Comparison of ENCODE assay signal across 26 cellular contexts in genomic region chr13:29453657-29454056, GRCh38.
"Had no signal": no experiment of that assay in that cellular context is flagged by ENCODE, and none has a peak within 500 bp of the region (broad histone marks: within the 10 kb centered on the region; RNA-seq: fewer than 3 reads in every experiment).

No MANE protein-coding gene starts in this region.

- H3K27me3 ChIP-seq: body of pancreas, dorsolateral prefrontal cortex, left lung, right lobe of liver had no signal

- ATAC-seq: activated CD4-positive, alpha-beta T cell treated with anti-CD3 and anti-CD28 coated beads for 36 hours; activated naive CD4-positive, alpha-beta T cell treated with anti-CD3 and anti-CD28 coated beads, Interleukin-2, amount 50 U/mL, for 72 hours; activated T-cell treated with anti-CD3 and anti-CD28 coated beads, Interleukin-2, amount 50 U/mL, for 72 hours; body of pancreas; effector memory CD8-positive, alpha-beta T cell; left lung; right lobe of liver; stimulated activated effector memory CD8-positive, alpha-beta T cell treated with anti-CD3 and anti-CD28 coated beads, Interleukin-12 subunit alpha, Interleukin-12 subunit beta, amount 100 ng/mL, for 72 hours had no signal

- H3K9me3 ChIP-seq: body of pancreas, left lung, right lobe of liver, thoracic aorta had no signal

- H3K36me3 ChIP-seq: left lung, right lobe of liver, thoracic aorta had no signal

- H3K27ac Mint-ChIP-seq: activated B cell treated with CpG ODN at 0.5 μM for 24 hours; activated CD4-positive, alpha-beta T cell treated with anti-CD3 and anti-CD28 coated beads for 36 hours; activated naive CD4-positive, alpha-beta T cell treated with anti-CD3 and anti-CD28 coated beads, Interleukin-2, amount 50 U/mL, for 72 hours; activated T-cell treated with anti-CD3 and anti-CD28 coated beads, Interleukin-2, amount 50 U/mL, for 72 hours; effector memory CD8-positive, alpha-beta T cell; stimulated activated effector memory CD8-positive, alpha-beta T cell treated with anti-CD3 and anti-CD28 coated beads, Interleukin-12 subunit alpha, Interleukin-12 subunit beta, amount 100 ng/mL, for 72 hours; stimulated activated naive CD8-positive, alpha-beta T cell treated with anti-CD3 and anti-CD28 coated beads, Interleukin-15, Interleukin-2, amounts not matched to agents 100 ng/mL and 50 ng/mL, for 24 hours; T-helper 1 cell treated with Interleukin-12 subunit alpha and Interleukin-12 subunit beta and Interleukin-4 antibody, amounts not matched to agents 30 μg/mL and 1 μg/mL, for 36 hours had no signal

- H3K4me1 Mint-ChIP-seq: activated B cell treated with CpG ODN at 0.5 μM for 24 hours; activated CD4-positive, alpha-beta T cell treated with anti-CD3 and anti-CD28 coated beads for 36 hours; stimulated activated effector memory CD8-positive, alpha-beta T cell treated with anti-CD3 and anti-CD28 coated beads, Interleukin-12 subunit alpha, Interleukin-12 subunit beta, amount 100 ng/mL, for 72 hours had no signal

- H3K27ac ChIP-seq: body of pancreas, coronary artery, dorsolateral prefrontal cortex, left lung, right lobe of liver, thoracic aorta had no signal

- H3K4me3 ChIP-seq: body of pancreas, coronary artery, dorsolateral prefrontal cortex, left lung, lung, right lobe of liver, thoracic aorta had no signal

- H3K36me3 Mint-ChIP-seq: activated naive CD4-positive, alpha-beta T cell treated with anti-CD3 and anti-CD28 coated beads, Interleukin-2, amount 50 U/mL, for 72 hours; stimulated activated effector memory CD8-positive, alpha-beta T cell treated with anti-CD3 and anti-CD28 coated beads, Interleukin-12 subunit alpha, Interleukin-12 subunit beta, amount 100 ng/mL, for 72 hours had no signal

- H3K9me3 Mint-ChIP-seq: activated B cell treated with CpG ODN at 0.5 μM for 24 hours; activated naive CD4-positive, alpha-beta T cell treated with anti-CD3 and anti-CD28 coated beads, Interleukin-2, amount 50 U/mL, for 72 hours; activated T-cell treated with anti-CD3 and anti-CD28 coated beads, Interleukin-2, amount 50 U/mL, for 72 hours; effector memory CD8-positive, alpha-beta T cell; nephron; stimulated activated effector memory CD8-positive, alpha-beta T cell treated with anti-CD3 and anti-CD28 coated beads, Interleukin-12 subunit alpha, Interleukin-12 subunit beta, amount 100 ng/mL, for 72 hours; stimulated activated naive CD8-positive, alpha-beta T cell treated with anti-CD3 and anti-CD28 coated beads, Interleukin-15, Interleukin-2, amounts not matched to agents 100 ng/mL and 50 ng/mL, for 24 hours; T-helper 1 cell treated with Interleukin-12 subunit alpha and Interleukin-12 subunit beta and Interleukin-4 antibody, amounts not matched to agents 30 μg/mL and 1 μg/mL, for 36 hours had no signal

- DNase-seq: activated B cell treated with CpG ODN at 0.5 μM for 24 hours; activated CD4-positive, alpha-beta T cell treated with anti-CD3 and anti-CD28 coated beads for 36 hours; activated naive CD4-positive, alpha-beta T cell; activated T-cell treated with anti-CD3 and anti-CD28 coated beads for 4 hours; activated T-cell treated with anti-CD3 and anti-CD28 coated beads, Interleukin-2, amount 50 U/mL, for 72 hours; aorta; body of pancreas; dorsolateral prefrontal cortex; effector memory CD8-positive, alpha-beta T cell; foreskin melanocyte; left lung; posterior cingulate gyrus; right lobe of liver; small intestine; stimulated activated CD4-positive, alpha-beta T cell treated with anti-CD3 and anti-CD28 coated beads, Interleukin-4, amount 100 ng/mL, for 24 hours; SW 1271; T1000; trophoblast cell had no signal

- H3K4me3 Mint-ChIP-seq: activated B cell treated with CpG ODN at 0.5 μM for 24 hours; activated CD4-positive, alpha-beta T cell treated with anti-CD3 and anti-CD28 coated beads for 36 hours; activated T-cell treated with anti-CD3 and anti-CD28 coated beads, Interleukin-2, amount 50 U/mL, for 72 hours; effector memory CD8-positive, alpha-beta T cell; nephron; stimulated activated effector memory CD8-positive, alpha-beta T cell treated with anti-CD3 and anti-CD28 coated beads, Interleukin-12 subunit alpha, Interleukin-12 subunit beta, amount 100 ng/mL, for 72 hours; stimulated activated naive CD8-positive, alpha-beta T cell treated with anti-CD3 and anti-CD28 coated beads, Interleukin-15, Interleukin-2, amounts not matched to agents 100 ng/mL and 50 ng/mL, for 24 hours; T-helper 1 cell treated with Interleukin-12 subunit alpha and Interleukin-12 subunit beta and Interleukin-4 antibody, amounts not matched to agents 30 μg/mL and 1 μg/mL, for 36 hours had no signal

- H3K4me1 ChIP-seq: left lung, right lobe of liver had no signal
